7 cellular contexts compared by ENCODE assay signal in genomic region chr3:52520141-52520667, GRCh38. TPM values are rescaled to one million over a fixed set of nuclear protein-coding genes. Genes with fewer than 3 reads are reported as not detected.
"Had no signal": no experiment of that assay in that cellular context is flagged by ENCODE, and none has a peak within 500 bp of the region (broad histone marks: within the 10 kb centered on the region; RNA-seq: fewer than 3 reads in every experiment).

No MANE protein-coding gene starts in this region.

- DNase-seq: H9, HFFc6 had no signal

- ATAC-seq: GM23338, HCT116 had no signal

- H3K27ac ChIP-seq: HL-60 had no signal

- H3K4me3 ChIP-seq: GM23338 had no signal

- H3K4me2 ChIP-seq: GM23338 had no signal

RNA-seq across cellular contexts. Expression of gene STAB1, which starts 25.1 kb away (rescaled TPM):
- total RNA-seq: HFFc6, HT1080 had no signal
- polyA plus RNA-seq: IgD-negative memory B cell had no signal
